Comparison of ENCODE assay signal across 21 cellular contexts in genomic region chr11:8287297-8288070, GRCh38. TPM values are rescaled to one million over a fixed set of nuclear protein-coding genes. Genes with fewer than 3 reads are reported as not detected.
"Had no signal": no experiment of that assay in that cellular context is flagged by ENCODE, and none has a peak within 500 bp of the region (broad histone marks: within the 10 kb centered on the region; RNA-seq: fewer than 3 reads in every experiment).

No MANE protein-coding gene starts in this region.

- DNase-seq: activated CD4-positive, alpha-beta memory T cell treated with anti-CD3 and anti-CD28 coated beads, Interleukin-2, amount 10 ng/mL, durations not matched to agents 7 days and 5 days; activated CD4-positive, alpha-beta T cell treated with anti-CD3 and anti-CD28 coated beads for 36 hours; activated gamma-delta T cell treated with Interleukin-2 at 50 U/mL for 16 hours; cerebellar nuclear complex; endodermal cell; foreskin fibroblast; left cardiac atrium; lower lobe of right lung; natural killer cell; retina had no signal

- H3K27ac Mint-ChIP-seq: activated CD4-positive, alpha-beta memory T cell treated with anti-CD3 and anti-CD28 coated beads, Interleukin-2, amount 10 ng/mL, durations not matched to agents 7 days and 5 days; activated CD4-positive, alpha-beta T cell treated with anti-CD3 and anti-CD28 coated beads for 36 hours; activated naive CD4-positive, alpha-beta T cell treated with anti-CD3 and anti-CD28 coated beads, Interleukin-2, amount 50 U/mL, for 72 hours; endodermal cell; natural killer cell; stimulated activated naive CD8-positive, alpha-beta T cell treated with anti-CD3 and anti-CD28 coated beads, Interleukin-15, Interleukin-2, amounts not matched to agents 100 ng/mL and 50 ng/mL, for 24 hours; WTC11 had no signal

- H3K9me3 ChIP-seq: adrenal gland, breast epithelium, lower lobe of right lung, neutrophil, tibial nerve had no signal

- H3K36me3 ChIP-seq: adrenal gland, breast epithelium, lower lobe of right lung, neutrophil, tibial nerve had no signal

- H3K4me1 ChIP-seq: breast epithelium had no signal

- H3K27ac ChIP-seq: adrenal gland, breast epithelium, epithelial cell of prostate, hepatocyte, lower lobe of right lung, neutrophil, tibial nerve had no signal

- H3K4me3 ChIP-seq: adrenal gland, breast epithelium, hepatocyte, lower lobe of right lung, tibial nerve had no signal

- H3K4me1 Mint-ChIP-seq: activated CD4-positive, alpha-beta memory T cell treated with anti-CD3 and anti-CD28 coated beads, Interleukin-2, amount 10 ng/mL, durations not matched to agents 7 days and 5 days; activated CD4-positive, alpha-beta T cell treated with anti-CD3 and anti-CD28 coated beads for 36 hours; natural killer cell had no signal

- H3K9me3 Mint-ChIP-seq: activated CD4-positive, alpha-beta memory T cell treated with anti-CD3 and anti-CD28 coated beads, Interleukin-2, amount 10 ng/mL, durations not matched to agents 7 days and 5 days; activated naive CD4-positive, alpha-beta T cell treated with anti-CD3 and anti-CD28 coated beads, Interleukin-2, amount 50 U/mL, for 72 hours; endodermal cell; natural killer cell; stimulated activated naive CD8-positive, alpha-beta T cell treated with anti-CD3 and anti-CD28 coated beads, Interleukin-15, Interleukin-2, amounts not matched to agents 100 ng/mL and 50 ng/mL, for 24 hours; WTC11 had no signal

- H3K27me3 ChIP-seq: adrenal gland, breast epithelium had no signal

- H3K4me3 Mint-ChIP-seq: activated CD4-positive, alpha-beta memory T cell treated with anti-CD3 and anti-CD28 coated beads, Interleukin-2, amount 10 ng/mL, durations not matched to agents 7 days and 5 days; activated CD4-positive, alpha-beta T cell treated with anti-CD3 and anti-CD28 coated beads for 36 hours; endodermal cell; natural killer cell; stimulated activated naive CD8-positive, alpha-beta T cell treated with anti-CD3 and anti-CD28 coated beads, Interleukin-15, Interleukin-2, amounts not matched to agents 100 ng/mL and 50 ng/mL, for 24 hours; WTC11 had no signal

- H3K36me3 Mint-ChIP-seq: activated naive CD4-positive, alpha-beta T cell treated with anti-CD3 and anti-CD28 coated beads, Interleukin-2, amount 50 U/mL, for 72 hours; natural killer cell; WTC11 had no signal

- ATAC-seq: activated CD4-positive, alpha-beta T cell treated with anti-CD3 and anti-CD28 coated beads for 36 hours; activated naive CD4-positive, alpha-beta T cell treated with anti-CD3 and anti-CD28 coated beads, Interleukin-2, amount 50 U/mL, for 72 hours; left cardiac atrium; lower lobe of right lung; natural killer cell; WTC11 had no signal

RNA-seq across cellular contexts. Expression of gene LMO1, which starts 23.8 kb away (rescaled TPM):
- total RNA-seq: activated CD4-positive, alpha-beta memory T cell treated with anti-CD3 and anti-CD28 coated beads, Interleukin-2, amount 10 ng/mL, durations not matched to agents 7 days and 5 days; activated CD4-positive, alpha-beta T cell treated with anti-CD3 and anti-CD28 coated beads for 36 hours; activated naive CD4-positive, alpha-beta T cell treated with anti-CD3 and anti-CD28 coated beads, Interleukin-2, amount 50 U/mL, for 72 hours; breast epithelium; dermis microvascular lymphatic vessel endothelial cell; hepatocyte; lower lobe of right lung; natural killer cell; T-helper 2 cell treated with Interferon-gamma antibody and Interleukin-4, amounts not matched to agents 100 ng/mL and 5 ng/mL, for 36 hours; tibial nerve had no signal
